In the genomic region with DNA sequence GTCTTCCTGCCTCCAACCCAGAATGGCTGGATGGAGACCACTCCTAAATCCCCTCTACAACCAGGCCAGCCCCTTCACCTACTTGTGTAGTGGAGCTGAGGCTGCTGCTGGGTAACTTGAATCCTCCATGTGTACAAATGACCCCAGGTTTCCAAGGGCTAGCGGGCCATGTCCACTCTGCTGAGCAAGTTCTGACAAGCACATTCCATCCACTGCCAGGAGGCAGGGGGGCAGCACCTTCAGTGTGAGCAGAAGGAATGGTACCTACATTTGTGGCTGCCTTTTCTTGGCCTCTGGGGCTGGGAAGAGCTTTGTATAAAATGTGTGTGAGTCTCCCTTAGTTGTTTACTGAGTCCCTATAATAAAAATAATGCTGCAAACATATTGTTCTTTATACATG, we compare ENCODE assay signal across 1 cellular context.
TF ChIP-seq lines count a peak whose summit lies in the region.

No MANE protein-coding gene starts in this region.

TF ChIP-seq in WTC11, 78 proteins besides CTCF, POLR2A, EP300 and RAD21 (continued from another document):
- TF ChIP-seq FOXP1 (CRISPR knock-in tag; IDR thresholded peaks at IDR 0.05; ENCODE audit: borderline replicate concordance) (no peak), GTF2I (CRISPR knock-in tag; conservative IDR thresholded peaks at IDR 0.05) (no peak), ZNF232 (CRISPR knock-in tag; IDR thresholded peaks at IDR 0.05) (no peak), ZNF317 (CRISPR knock-in tag; IDR thresholded peaks at IDR 0.05; ENCODE audit: borderline replicate concordance, low read depth) (no peak), TCF7 (CRISPR knock-in tag; IDR thresholded peaks at IDR 0.05; ENCODE audit: low read depth) (no peak), FOXK1 (CRISPR knock-in tag; IDR thresholded peaks at IDR 0.05) (no peak), IRF2 (CRISPR knock-in tag; IDR thresholded peaks at IDR 0.05; ENCODE audit: borderline replicate concordance, low read depth) (no peak), ZNF671 (CRISPR knock-in tag; IDR thresholded peaks at IDR 0.05) (no peak), SMAD3 (CRISPR knock-in tag; IDR thresholded peaks at IDR 0.05; ENCODE audit: borderline replicate concordance) (no peak), SOX15 (CRISPR knock-in tag; IDR thresholded peaks at IDR 0.05) (no peak)
- TF ChIP-seq, protein P1, sequence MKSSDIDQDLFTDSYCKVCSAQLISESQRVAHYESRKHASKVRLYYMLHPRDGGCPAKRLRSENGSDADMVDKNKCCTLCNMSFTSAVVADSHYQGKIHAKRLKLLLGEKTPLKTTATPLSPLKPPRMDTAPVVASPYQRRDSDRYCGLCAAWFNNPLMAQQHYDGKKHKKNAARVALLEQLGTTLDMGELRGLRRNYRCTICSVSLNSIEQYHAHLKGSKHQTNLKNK (CRISPR knock-in tag; IDR thresholded peaks at IDR 0.05), result no peak
- TF ChIP-seq, protein P2, sequence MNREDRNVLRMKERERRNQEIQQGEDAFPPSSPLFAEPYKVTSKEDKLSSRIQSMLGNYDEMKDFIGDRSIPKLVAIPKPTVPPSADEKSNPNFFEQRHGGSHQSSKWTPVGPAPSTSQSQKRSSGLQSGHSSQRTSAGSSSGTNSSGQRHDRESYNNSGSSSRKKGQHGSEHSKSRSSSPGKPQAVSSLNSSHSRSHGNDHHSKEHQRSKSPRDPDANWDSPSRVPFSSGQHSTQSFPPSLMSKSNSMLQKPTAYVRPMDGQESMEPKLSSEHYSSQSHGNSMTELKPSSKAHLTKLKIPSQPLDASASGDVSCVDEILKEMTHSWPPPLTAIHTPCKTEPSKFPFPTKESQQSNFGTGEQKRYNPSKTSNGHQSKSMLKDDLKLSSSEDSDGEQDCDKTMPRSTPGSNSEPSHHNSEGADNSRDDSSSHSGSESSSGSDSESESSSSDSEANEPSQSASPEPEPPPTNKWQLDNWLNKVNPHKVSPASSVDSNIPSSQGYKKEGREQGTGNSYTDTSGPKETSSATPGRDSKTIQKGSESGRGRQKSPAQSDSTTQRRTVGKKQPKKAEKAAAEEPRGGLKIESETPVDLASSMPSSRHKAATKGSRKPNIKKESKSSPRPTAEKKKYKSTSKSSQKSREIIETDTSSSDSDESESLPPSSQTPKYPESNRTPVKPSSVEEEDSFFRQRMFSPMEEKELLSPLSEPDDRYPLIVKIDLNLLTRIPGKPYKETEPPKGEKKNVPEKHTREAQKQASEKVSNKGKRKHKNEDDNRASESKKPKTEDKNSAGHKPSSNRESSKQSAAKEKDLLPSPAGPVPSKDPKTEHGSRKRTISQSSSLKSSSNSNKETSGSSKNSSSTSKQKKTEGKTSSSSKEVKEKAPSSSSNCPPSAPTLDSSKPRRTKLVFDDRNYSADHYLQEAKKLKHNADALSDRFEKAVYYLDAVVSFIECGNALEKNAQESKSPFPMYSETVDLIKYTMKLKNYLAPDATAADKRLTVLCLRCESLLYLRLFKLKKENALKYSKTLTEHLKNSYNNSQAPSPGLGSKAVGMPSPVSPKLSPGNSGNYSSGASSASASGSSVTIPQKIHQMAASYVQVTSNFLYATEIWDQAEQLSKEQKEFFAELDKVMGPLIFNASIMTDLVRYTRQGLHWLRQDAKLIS (CRISPR knock-in tag; IDR thresholded peaks at IDR 0.05; ENCODE audit: borderline replicate concordance), result no peak
